9 cellular contexts compared by ENCODE assay signal in the genomic region with DNA sequence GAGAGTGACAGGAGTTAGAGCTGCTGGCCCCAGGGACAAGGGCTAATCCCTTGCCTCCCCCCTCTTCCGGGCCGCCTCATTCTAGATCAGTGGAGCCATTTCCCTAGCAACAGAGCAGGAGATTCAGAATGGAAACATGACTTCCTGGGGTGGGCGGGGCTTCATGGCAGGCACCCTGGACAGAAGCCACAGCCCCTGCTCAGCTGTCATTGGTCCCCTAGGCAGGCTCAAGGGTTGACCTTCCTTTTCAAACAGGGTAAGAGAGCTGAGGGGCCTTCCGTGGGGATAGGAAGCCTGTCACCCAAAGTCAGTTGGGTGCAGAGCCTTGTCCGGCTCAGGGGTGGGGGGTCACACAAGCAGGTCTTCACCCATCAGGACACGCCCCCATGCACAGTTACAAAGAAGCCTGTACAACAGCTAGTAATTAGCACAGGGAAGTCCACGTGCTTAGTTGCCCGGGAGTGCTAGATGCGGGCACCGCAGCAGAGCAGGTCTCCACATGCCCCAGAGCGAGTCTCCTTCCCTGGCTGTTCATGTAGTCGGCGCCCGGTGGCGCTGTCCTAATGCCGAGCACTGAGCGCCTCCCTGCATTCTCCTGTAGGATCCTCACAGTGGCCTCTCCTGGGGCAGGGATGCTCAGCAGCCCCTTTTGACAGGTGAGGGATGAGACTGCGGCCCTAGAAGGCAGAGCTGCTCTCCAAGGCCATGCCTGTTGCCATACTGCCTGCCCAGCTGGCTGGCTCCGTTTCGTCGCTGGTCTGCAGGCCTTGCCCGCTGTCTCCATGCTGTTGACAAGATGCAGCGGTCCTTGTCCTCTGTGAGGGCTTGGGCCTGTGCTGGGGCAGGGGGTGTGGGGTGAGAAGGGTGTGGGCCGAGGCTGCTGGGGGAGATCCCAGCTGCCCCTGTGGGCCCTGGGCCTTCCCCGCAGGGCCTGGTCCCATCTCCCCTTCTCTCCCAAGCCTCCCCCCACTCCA. TPM values are rescaled to one million over a fixed set of nuclear protein-coding genes. Genes with fewer than 3 reads are reported as not detected.
DNase-seq lines count a peak whose midpoint lies in the region; ATAC-seq and TF ChIP-seq lines count a peak whose summit lies in the region.
"Had no signal": no experiment of that assay in that cellular context is flagged by ENCODE, and none has a peak within 500 bp of the region (broad histone marks: within the 10 kb centered on the region; RNA-seq: fewer than 3 reads in every experiment).

No MANE protein-coding gene starts in this region.

- H4K20me1 ChIP-seq in IMR-90 (ENCODE audit: insufficient read depth, low read length), result peaks cover 45% of the 10 kb centered on the region

- no peak for TF ChIP-seq RAD21 in IMR-90 (IDR thresholded peaks at IDR 0.05; ENCODE audit: low read length)

- ATAC-seq in IMR-90 (ENCODE audit: low read depth) (peak; percentile 30), HG03469 (IDR thresholded peaks at IDR 0.05; ENCODE audit: unreplicated experiment) (no peak), HG02798 (IDR thresholded peaks at IDR 0.05; ENCODE audit: poor library complexity, unreplicated experiment) (no peak)

- no peaks in the 10 kb centered on the region for H3K27me3 ChIP-seq in IMR-90 (ENCODE audit: control insufficient read depth, insufficient read depth, low read length)
- no peaks in the 10 kb centered on the region for H3K27me3 ChIP-seq in Peyer's patch
- H3K27me3 ChIP-seq in brain microvascular endothelial cell (replicated peaks), result no peaks in the 10 kb centered on the region
- no peaks in the 10 kb centered on the region for H3K27me3 ChIP-seq in spleen (replicated peaks in 1 of 7)
- H3K27me3 ChIP-seq: ovary had no signal

- H3K79me1 ChIP-seq in IMR-90 (ENCODE audit: low read depth in 1 of 2, low read length in 2 of 2), result peaks cover 21 to 78% of the 10 kb centered on the region in 2 experiments

- H3K9me3 ChIP-seq in IMR-90 (ENCODE audit: control insufficient read depth, insufficient read depth, low read length) (no peaks in the 10 kb centered on the region), Peyer's patch (no peaks in the 10 kb centered on the region), spleen (no peaks in the 10 kb centered on the region)
- H3K9me3 ChIP-seq: ovary had no signal

- H3K23ac ChIP-seq in IMR-90 (ENCODE audit: low read depth, low read length), result peak overlapping the region; percentile 64; the same call in 1 of the 2 replicates

- no peak overlapping the region for H2BK20ac ChIP-seq in IMR-90 (ENCODE audit: low read depth, low read length)

- no peak overlapping the region; the same call in 1 of the 2 replicates for H3K14ac ChIP-seq in IMR-90 (replicated peaks; ENCODE audit: low read depth, low read length)

- peak overlapping the region in 1 of 2 experiments; percentile 53; a peak in 2 of 4 replicates for H4K8ac ChIP-seq in IMR-90 (ENCODE audit: low read depth in 2 of 2, low read length in 2 of 2)

- 47% methylated on average over 3 of the region's 25 CpGs; no CpG with 5 or more reads in 1 of the 2 experiments for WGBS in IMR-90 (ENCODE audit: extremely low coverage in 2 of 2, insufficient read length in 1 of 2), 2 experiments
- WGBS in spleen, 5 donors, result 51 to 66% (median 63%) methylated on average over 12 to 25 of the region's 25 CpGs

- intact Hi-C loops in IMR-90 (cut with micrococcal nuclease), result no loop called here
- intact Hi-C loops in spleen (cut with DNase I; ENCODE audit: low total_unique reads), result no loop called here

- H3K36me3 ChIP-seq in IMR-90 (ENCODE audit: control insufficient read depth, insufficient read depth, low read length) (peaks cover 11% of the 10 kb centered on the region; the same call in 1 of the 2 replicates), Peyer's patch (peaks cover 0 to 20% (median 0%) of the 10 kb centered on the region in 3 donors), brain microvascular endothelial cell (replicated peaks) (peaks cover 2% of the 10 kb centered on the region), spleen (peaks cover 0 to 33% (median 14%) of the 10 kb centered on the region in 6 donors)
- H3K36me3 ChIP-seq: ovary had no signal

- dilution Hi-C loops in IMR-90 (cut with HindIII; ENCODE audit: low sequenced_read_pairs, unreplicated experiment), result no loop called here

- CTCF ChIA-PET in IMR-90 (lab: Yijun Ruan, JAX), result interaction anchor here (0.6 to 1.6 kb wide), 2 partner anchors 20 to 22 kb away, joined by 4 to 5 read pairs; no protein-coding TSS in a partner anchor

- no peak overlapping the region; the same call in 1 of the 2 replicates for H3K18ac ChIP-seq in IMR-90 (ENCODE audit: low read depth, low read length)

- peaks cover 12 to 18% of the 10 kb centered on the region in 2 donors for H3K4me1 Mint-ChIP-seq in immature natural killer cell

- H3K4me3 Mint-ChIP-seq in immature natural killer cell, result no peak overlapping the region

- peak overlapping the region in 1 of 6 donors; percentile 46 for H3K27ac Mint-ChIP-seq in immature natural killer cell

- no TSS peak for BruUV-seq in IMR-90 (replicated peaks; lab: Mats Ljungman, UMichigan)

- 0 out of 2 replicates have a peak overlapping the region, but pooled peaks have one; percentile 6 for H4K91ac ChIP-seq in IMR-90 (ENCODE audit: insufficient read depth, low read depth, low read length)

- no peak overlapping the region for H2BK15ac ChIP-seq in IMR-90 (ENCODE audit: low read depth, low read length)

- H2BK5ac ChIP-seq in IMR-90 (ENCODE audit: low read depth, low read length, poor library complexity, severe bottlenecking), result no peak overlapping the region

- in situ Hi-C loops in IMR-90 (cut with MboI; ENCODE audit: low sequenced_read_pairs) (no loop called here), brain microvascular endothelial cell (cut with HindIII; ENCODE audit: low pct_ligation_motif_present, low sequenced_read_pairs) (no loop called here)

- H3K9me3 Mint-ChIP-seq in immature natural killer cell, result no peaks in the 10 kb centered on the region

- H2BK120ac ChIP-seq in IMR-90 (ENCODE audit: low read depth, low read length), result no peak overlapping the region

- H3K36me3 Mint-ChIP-seq in immature natural killer cell, result no peaks in the 10 kb centered on the region

- peak overlapping the region; percentile 89 for H2AFZ ChIP-seq in IMR-90 (replicated peaks; ENCODE audit: low read length, poor library complexity)

- no peak overlapping the region for H3K9ac ChIP-seq in IMR-90 (ENCODE audit: low read depth, low read length)

- H2AK5ac ChIP-seq in IMR-90 (ENCODE audit: low read depth, low read length), result peak overlapping the region; percentile 20; the same call in 1 of the 2 replicates

- no peak overlapping the region for H3K56ac ChIP-seq in IMR-90 (ENCODE audit: extremely low read depth, insufficient read depth, low read length)

- peaks cover 21% of the 10 kb centered on the region for H3K9me1 ChIP-seq in IMR-90 (ENCODE audit: insufficient read depth, low read length)

- TF ChIP-seq CTCF in IMR-90 (conservative IDR thresholded peaks at IDR 0.05; ENCODE audit: low read depth, low read length), result no peak
- TF ChIP-seq CTCF in Peyer's patch (IDR thresholded peaks at IDR 0.05), result no peak
- peak; percentile 9 for TF ChIP-seq CTCF in brain microvascular endothelial cell (IDR thresholded peaks at IDR 0.05; ENCODE audit: low read depth, low read length, missing control alignments)
- no peak for TF ChIP-seq CTCF in spleen (IDR thresholded peaks at IDR 0.05 in 8 of 11, conservative IDR thresholded peaks at IDR 0.05 in 3 of 11)

- H3K4ac ChIP-seq in IMR-90 (ENCODE audit: low read depth, low read length), result peak overlapping the region; percentile 32

- no peak overlapping the region; the same call in 1 of the 2 replicates for H4K5ac ChIP-seq in IMR-90 (ENCODE audit: low read depth, low read length)

- H3K4me1 ChIP-seq in IMR-90 (ENCODE audit: control insufficient read depth, insufficient read depth, low read length) (peaks cover 17% of the 10 kb centered on the region), Peyer's patch (peaks cover 0 to 34% (median 11%) of the 10 kb centered on the region in 4 donors), spleen (peaks cover 24 to 61% (median 50%) of the 10 kb centered on the region in 6 donors)

- TF ChIP-seq POLR2A in IMR-90 (IDR thresholded peaks at IDR 0.05; ENCODE audit: low read depth, low read length) (no peak), Peyer's patch (IDR thresholded peaks at IDR 0.05) (no peak), spleen (IDR thresholded peaks at IDR 0.05) (no peak)

- H3K4me3 ChIP-seq in IMR-90 (ENCODE audit: insufficient read depth, low read depth, low read length), result no peak overlapping the region
- H3K4me3 ChIP-seq in Peyer's patch, result no peak overlapping the region
- no peak overlapping the region for H3K4me3 ChIP-seq in brain microvascular endothelial cell (ENCODE audit: low read depth, low read length)
- peak overlapping the region in 1 of 8 donors; percentile 31 for H3K4me3 ChIP-seq in spleen
- H3K4me3 ChIP-seq: ovary had no signal

- H3K4me2 ChIP-seq in IMR-90 (ENCODE audit: low read depth, low read length), result no peak overlapping the region

- peaks cover 0 to 4% (median 2%) of the 10 kb centered on the region in 3 donors for H3K27me3 Mint-ChIP-seq in immature natural killer cell (ENCODE audit: low read depth in 3 of 3)

- DNase-seq in ELR (ENCODE audit: low read depth), result peak; percentile 63
- peak; percentile 69 for DNase-seq in IMR-90
- DNase-seq in Peyer's patch, result peak; percentile 60 to 72 (median 63)
- DNase-seq in brain microvascular endothelial cell, result peak; percentile 80
- DNase-seq in immature natural killer cell, result peak in 2 of 3 donors; percentile 14 to 19
- DNase-seq in spleen, result peak; percentile 88

- H3K27ac ChIP-seq in IMR-90 (ENCODE audit: insufficient read depth, low read length) (no peak overlapping the region), Peyer's patch (no peak overlapping the region), brain microvascular endothelial cell (no peak overlapping the region), spleen (peak overlapping the region in 5 of 8 donors; percentile 48 to 64 (median 53))
- H3K27ac ChIP-seq: ovary had no signal

- POLR2A ChIA-PET in IMR-90 (lab: Charles Lee; ENCODE audit: unreplicated experiment), result no interaction called here

- H2AK9ac ChIP-seq in IMR-90 (replicated peaks; ENCODE audit: low read depth, low read length, poor library complexity), result peak overlapping the region; percentile 93

RNA-seq across cellular contexts. Expression of a gene that starts 5.1 kb away (rescaled TPM):
- 1.3 and 1.9 TPM in 2 replicates for total RNA-seq in IMR-90 (2012; rRNA removed)
- 8.7 and 9.4 TPM in 2 replicates for polyA plus RNA-seq in IMR-90 (2012; rRNA removed)
- 5.6 and 9.3 TPM in 2 replicates for polyA plus RNA-seq in IMR-90 (2012; cell fraction: cytosol; rRNA removed)
- 11.7 and 31.4 TPM in 2 replicates for polyA plus RNA-seq in IMR-90 (2012; cell fraction: nucleus; rRNA removed; ENCODE audit: low replicate concordance)
- 1 to 10 TPM; 3.3 to 9.9 (median 8.7) TPM for total RNA-seq in Peyer's patch
- 1 to 10 TPM; 1.1 to 2.3 (median 1.3) TPM for polyA plus RNA-seq in immature natural killer cell
- total RNA-seq in spleen, result 10 to 100 TPM in 1 of 7 donors, 1 to 10 TPM in 6; 5.6 to 11.6 (median 9.1) TPM
- 1 to 10 TPM; 2.5 to 5.2 (median 3.0) TPM for polyA plus RNA-seq in spleen

RNA-seq across cellular contexts. Expression of a gene that starts 54.5 kb away (rescaled TPM):
- 3.0 and 3.6 TPM in 2 replicates for total RNA-seq in IMR-90 (2012; rRNA removed)
- polyA plus RNA-seq in IMR-90 (2012; rRNA removed), result 2.5 and 2.7 TPM in 2 replicates
- 1.5 and 1.6 TPM in 2 replicates for polyA plus RNA-seq in IMR-90 (2012; cell fraction: cytosol; rRNA removed)
- 0.97 and 1.9 TPM in 2 replicates for polyA plus RNA-seq in IMR-90 (2012; cell fraction: nucleus; rRNA removed; ENCODE audit: low replicate concordance)
- 1 to 10 TPM; 2.5 to 5.5 (median 2.9) TPM for total RNA-seq in Peyer's patch
- 1 to 10 TPM; 6.4 to 7.4 (median 7.0) TPM for polyA plus RNA-seq in immature natural killer cell
- total RNA-seq in spleen, result 1 to 10 TPM; 2.4 to 4.5 (median 3.3) TPM
- polyA plus RNA-seq in spleen, result 1 to 10 TPM; 2.8 to 3.9 (median 3.1) TPM

RNA-seq across cellular contexts. Expression of a gene that starts 57.8 kb away (rescaled TPM):
- 5.0 and 5.6 TPM in 2 replicates for total RNA-seq in IMR-90 (2012; rRNA removed)
- polyA plus RNA-seq in IMR-90 (2012; rRNA removed), result 12.1 and 13.6 TPM in 2 replicates
- polyA plus RNA-seq in IMR-90 (2012; cell fraction: cytosol; rRNA removed), result 9.1 and 12.9 TPM in 2 replicates
- 34.1 and 56.0 TPM in 2 replicates for polyA plus RNA-seq in IMR-90 (2012; cell fraction: nucleus; rRNA removed; ENCODE audit: low replicate concordance)
- total RNA-seq in Peyer's patch, result 10 to 100 TPM in 2 of 4 donors, 1 to 10 TPM in 2; 2.8 to 34.7 (median 7.6) TPM
- 100 to 1,000 TPM in 1 of 3 donors, 10 to 100 TPM in 2; 43.4 to 133 (median 49.0) TPM for polyA plus RNA-seq in immature natural killer cell
- total RNA-seq in spleen, result 100 to 1,000 TPM in 5 of 7 donors, 10 to 100 TPM in 2; 89.4 to 186 (median 130) TPM
- 10 to 100 TPM; 26.8 to 52.1 (median 43.2) TPM for polyA plus RNA-seq in spleen

Comparison
In these comparisons a context has a peak if more than half of its experiments do, and no peak if none do; other contexts are left out.
1. DNase-seq: peak in every context shown above with its lines; median percentile 88 in spleen; 80 in brain microvascular endothelial cell; 69 in IMR-90; 63 in ELR; 63 in Peyer's patch; 16 in immature natural killer cell.
2. H3K27ac ChIP-seq: peak in spleen (5 of 8); none in IMR-90 (single experiment), Peyer's patch (0 of 4) and brain microvascular endothelial cell (single experiment).